In genomic region chr7:36278069-36278766, GRCh38 we compare ENCODE assay signal across 15 cellular contexts.
DNase-seq lines count a peak whose midpoint lies in the region; ATAC-seq and TF ChIP-seq lines count a peak whose summit lies in the region.
"Had no signal": no experiment of that assay in that cellular context is flagged by ENCODE, and none has a peak within 500 bp of the region (broad histone marks: within the 10 kb centered on the region; RNA-seq: fewer than 3 reads in every experiment).

No MANE protein-coding gene starts in this region.

- intact Hi-C loops in colonic mucosa (cut with DNase I) (no loop called here), upper lobe of right lung (cut with DNase I) (no loop called here)

- peak overlapping the region; percentile 74 for H3K27ac Mint-ChIP-seq in osteocyte (ENCODE audit: unreplicated experiment)
- H3K27ac Mint-ChIP-seq: activated CD4-positive, alpha-beta T cell treated with anti-CD3 and anti-CD28 coated beads, Interleukin-2, amount 10 ng/mL, durations not matched to agents 24 days and 14 days; T-helper 1 cell treated with Interleukin-12 subunit alpha and Interleukin-12 subunit beta and Interleukin-4 antibody, amounts not matched to agents 30 μg/mL and 1 μg/mL, for 36 hours had no signal

- peaks cover 53% of the 10 kb centered on the region for H3K4me1 Mint-ChIP-seq in osteocyte (ENCODE audit: unreplicated experiment)

- DNase-seq in COR-L47 (lab: John Stamatoyannopoulos, UW) = peak; percentile 37
- peak; percentile 92 for DNase-seq in NCI-H1694 treated with DMSO at 0.1 percent for 48 hours (lab: John Stamatoyannopoulos, UW)
- peak; percentile 14 for DNase-seq in colonic mucosa
- DNase-seq in osteocyte (ENCODE audit: extremely low spot score, unreplicated experiment) = peak; percentile 49
- DNase-seq in NCI-H2029 treated with DMSO at 0.1 percent for 48 hours (lab: John Stamatoyannopoulos, UW) = no peak
- no peak for DNase-seq in upper lobe of left lung
- no peak for DNase-seq in upper lobe of right lung
- DNase-seq: activated CD4-positive, alpha-beta T cell treated with anti-CD3 and anti-CD28 coated beads, Interleukin-2, amount 10 ng/mL, durations not matched to agents 24 days and 14 days; DMS 273 treated with DMSO at 0.1 percent for 48 hours; H7; occipital lobe had no signal

- H3K4me3 ChIP-seq in colonic mucosa = no peak overlapping the region
- H3K4me3 ChIP-seq in upper lobe of left lung = no peak overlapping the region
- no peak overlapping the region for H3K4me3 ChIP-seq in upper lobe of right lung
- H3K4me3 ChIP-seq: Peyer's patch, thoracic aorta had no signal

- no peak for TF ChIP-seq CTCF in colonic mucosa (IDR thresholded peaks at IDR 0.05)
- no peak for TF ChIP-seq CTCF in osteocyte (IDR thresholded peaks at IDR 0.05)
- TF ChIP-seq CTCF in upper lobe of left lung (IDR thresholded peaks at IDR 0.05) = no peak
- no peak for TF ChIP-seq CTCF in upper lobe of right lung (IDR thresholded peaks at IDR 0.05)

- H3K9me3 ChIP-seq in colonic mucosa = no peaks in the 10 kb centered on the region
- no peaks in the 10 kb centered on the region for H3K9me3 ChIP-seq in upper lobe of left lung
- H3K9me3 ChIP-seq in upper lobe of right lung = no peaks in the 10 kb centered on the region
- H3K9me3 ChIP-seq: Peyer's patch, thoracic aorta had no signal

- H3K36me3 Mint-ChIP-seq in osteocyte (ENCODE audit: unreplicated experiment) = no peaks in the 10 kb centered on the region

- H3K4me1 ChIP-seq in colonic mucosa (peaks cover 9% of the 10 kb centered on the region), upper lobe of left lung (peaks cover 21 to 23% (median 21%) of the 10 kb centered on the region in 4 donors), upper lobe of right lung (peaks cover 25% of the 10 kb centered on the region)

- no peaks in the 10 kb centered on the region for H3K27me3 Mint-ChIP-seq in osteocyte (ENCODE audit: unreplicated experiment)

- ATAC-seq in GM19324 (IDR thresholded peaks at IDR 0.05; ENCODE audit: low FRiP score, unreplicated experiment) (no peak), upper lobe of left lung (ENCODE audit: low FRiP score in 2 of 2) (no peak), upper lobe of right lung (no peak)

- H3K36me3 ChIP-seq in colonic mucosa (no peaks in the 10 kb centered on the region), upper lobe of left lung (no peaks in the 10 kb centered on the region), upper lobe of right lung (no peaks in the 10 kb centered on the region)
- H3K36me3 ChIP-seq: Peyer's patch, thoracic aorta had no signal

- no peaks in the 10 kb centered on the region for H3K9me3 Mint-ChIP-seq in osteocyte (ENCODE audit: unreplicated experiment)
- H3K9me3 Mint-ChIP-seq: activated CD4-positive, alpha-beta T cell treated with anti-CD3 and anti-CD28 coated beads, Interleukin-2, amount 10 ng/mL, durations not matched to agents 24 days and 14 days; T-helper 1 cell treated with Interleukin-12 subunit alpha and Interleukin-12 subunit beta and Interleukin-4 antibody, amounts not matched to agents 30 μg/mL and 1 μg/mL, for 36 hours had no signal

- H3K27ac ChIP-seq in colonic mucosa (no peak overlapping the region), upper lobe of left lung (no peak overlapping the region), upper lobe of right lung (no peak overlapping the region)
- H3K27ac ChIP-seq: Peyer's patch, thoracic aorta had no signal

- no peak overlapping the region for H3K9ac ChIP-seq in colonic mucosa (ENCODE audit: low read depth in 2 of 2, low read length in 2 of 2)

- TF ChIP-seq POLR2A in upper lobe of left lung (IDR thresholded peaks at IDR 0.05) = no peak

- H3K27me3 ChIP-seq in colonic mucosa = no peaks in the 10 kb centered on the region
- no peaks in the 10 kb centered on the region for H3K27me3 ChIP-seq in upper lobe of left lung
- H3K27me3 ChIP-seq in upper lobe of right lung = no peaks in the 10 kb centered on the region
- H3K27me3 ChIP-seq: Peyer's patch had no signal

- TF ChIP-seq EP300 in upper lobe of left lung (IDR thresholded peaks at IDR 0.05) = no peak

- H3K4me3 Mint-ChIP-seq in osteocyte (ENCODE audit: unreplicated experiment) = no peak overlapping the region
- H3K4me3 Mint-ChIP-seq: activated CD4-positive, alpha-beta T cell treated with anti-CD3 and anti-CD28 coated beads, Interleukin-2, amount 10 ng/mL, durations not matched to agents 24 days and 14 days; T-helper 1 cell treated with Interleukin-12 subunit alpha and Interleukin-12 subunit beta and Interleukin-4 antibody, amounts not matched to agents 30 μg/mL and 1 μg/mL, for 36 hours had no signal

- 80 to 84% methylated on average over 9 of the region's 9 CpGs for WGBS in upper lobe of left lung, 2 donors

Comparison
In these comparisons a context has a peak if more than half of its experiments do, and no peak if none do; other contexts are left out.
1. DNase-seq: peak in COR-L47 (single experiment), NCI-H1694 treated with DMSO at 0.1 percent for 48 hours (single experiment), colonic mucosa (single experiment) and osteocyte (single experiment); none in NCI-H2029 treated with DMSO at 0.1 percent for 48 hours (single experiment), upper lobe of left lung (0 of 2) and upper lobe of right lung (single experiment).